ENCODE assay signal across 18 cellular contexts in genomic region chr1:161849518-161849917, GRCh38.
DNase-seq lines count a peak whose midpoint lies in the region; ATAC-seq and TF ChIP-seq lines count a peak whose summit lies in the region.
"Had no signal": no experiment of that assay in that cellular context is flagged by ENCODE, and none has a peak within 500 bp of the region (broad histone marks: within the 10 kb centered on the region; RNA-seq: fewer than 3 reads in every experiment).

No MANE protein-coding gene starts in this region.

- CTCF ChIA-PET in activated CD4-positive, alpha-beta T cell treated with anti-CD3 and anti-CD28 coated beads for 36 hours (lab: Charles Lee): no interaction called here
- CTCF ChIA-PET in naive thymus-derived CD4-positive, alpha-beta T cell (lab: Charles Lee): no interaction called here

- H3K9me3 Mint-ChIP-seq in activated CD4-positive, alpha-beta T cell treated with anti-CD3 and anti-CD28 coated beads for 36 hours (ENCODE audit: low read depth): no peaks in the 10 kb centered on the region
- no peaks in the 10 kb centered on the region for H3K9me3 Mint-ChIP-seq in HFFc6
- no peaks in the 10 kb centered on the region for H3K9me3 Mint-ChIP-seq in naive thymus-derived CD4-positive, alpha-beta T cell
- no peaks in the 10 kb centered on the region for H3K9me3 Mint-ChIP-seq in type B pancreatic cell

- H3K9ac ChIP-seq in adipocyte (ENCODE audit: low read length): no peak overlapping the region
- H3K9ac ChIP-seq: BLaER1 treated with 17β-estradiol and CSF1 and Interleukin-3, amounts not matched to agents 10 nM and 100 nM had no signal

- peaks cover 22% of the 10 kb centered on the region for H3K36me3 ChIP-seq in adipocyte (ENCODE audit: control insufficient read depth, insufficient read depth, low read length, severe bottlenecking)
- peaks cover 0 to 52% (median 8%) of the 10 kb centered on the region in 3 experiments for H3K36me3 ChIP-seq in naive thymus-derived CD4-positive, alpha-beta T cell (ENCODE audit: control insufficient read depth in 2 of 3, insufficient read depth in 3 of 3, low read length in 3 of 3)

- H3K27ac ChIP-seq in naive thymus-derived CD4-positive, alpha-beta T cell (ENCODE audit: low read depth, low read length): no peak overlapping the region
- H3K27ac ChIP-seq: BLaER1 treated with 17β-estradiol and CSF1 and Interleukin-3, amounts not matched to agents 10 nM and 100 nM; PC-9 had no signal

- H3K27me3 ChIP-seq in adipocyte (replicated peaks; ENCODE audit: control insufficient read depth, insufficient read depth, low read length): no peaks in the 10 kb centered on the region
- H3K27me3 ChIP-seq in naive thymus-derived CD4-positive, alpha-beta T cell (ENCODE audit: control insufficient read depth in 2 of 2, insufficient read depth in 2 of 2, low read length in 2 of 2): no peaks in the 10 kb centered on the region
- H3K27me3 ChIP-seq: BLaER1 treated with 17β-estradiol and CSF1 and Interleukin-3, amounts not matched to agents 10 nM and 100 nM; MG63 had no signal

- TF ChIP-seq CTCF in HFFc6 (IDR thresholded peaks at IDR 0.05) (no peak), fibroblast of villous mesenchyme (IDR thresholded peaks at IDR 0.05; ENCODE audit: insufficient read depth, low read depth, low read length) (no peak), type B pancreatic cell (conservative IDR thresholded peaks at IDR 0.05) (no peak)

- H3K4me3 Mint-ChIP-seq in activated CD4-positive, alpha-beta T cell treated with anti-CD3 and anti-CD28 coated beads for 36 hours: no peak overlapping the region
- H3K4me3 Mint-ChIP-seq in HFFc6 (no peak overlapping the region), type B pancreatic cell (no peak overlapping the region)
- no peak overlapping the region for H3K4me3 Mint-ChIP-seq in naive thymus-derived CD4-positive, alpha-beta T cell

- DNase-seq in activated CD4-positive, alpha-beta T cell treated with anti-CD3 and anti-CD28 coated beads for 36 hours: no peak
- DNase-seq in activated CD4-positive, alpha-beta T cell treated with anti-CD3 and anti-CD28 coated beads, Interleukin-2, amount 50 U/mL, for 4 hours: no peak
- no peak for DNase-seq in HFFc6
- peak; percentile 15 for DNase-seq in adipocyte (ENCODE audit: low read depth)
- peak; percentile 25 for DNase-seq in fibroblast of villous mesenchyme (ENCODE audit: low read depth)
- DNase-seq in naive thymus-derived CD4-positive, alpha-beta T cell: no peak
- DNase-seq in type B pancreatic cell (ENCODE audit: extremely low spot score, unreplicated experiment): no peak
- DNase-seq: 8988T, GOT3, MG63, NCI-H1105, NCI-H187, NCI-H446, NCI-H748 treated with DMSO at 0.1 percent for 48 hours, PC-9 had no signal

- peaks cover 9% of the 10 kb centered on the region for H3K4me1 Mint-ChIP-seq in activated CD4-positive, alpha-beta T cell treated with anti-CD3 and anti-CD28 coated beads for 36 hours
- H3K4me1 Mint-ChIP-seq in HFFc6 (ENCODE audit: low read depth): peaks cover 19% of the 10 kb centered on the region
- peaks cover 0 to 14% (median 0%) of the 10 kb centered on the region in 7 donors for H3K4me1 Mint-ChIP-seq in naive thymus-derived CD4-positive, alpha-beta T cell
- no peaks in the 10 kb centered on the region for H3K4me1 Mint-ChIP-seq in type B pancreatic cell (ENCODE audit: unreplicated experiment)

- intact Hi-C loops in activated CD4-positive, alpha-beta T cell treated with anti-CD3 and anti-CD28 coated beads for 36 hours (cut with DNase I, micrococcal nuclease): loop anchor here in 1 of 2 experiments (10.0 kb wide), 1 partner anchor 55 kb away; no protein-coding TSS in a partner anchor
- intact Hi-C loops in naive thymus-derived CD4-positive, alpha-beta T cell (cut with micrococcal nuclease): no loop called here

- H3K4me3 ChIP-seq in adipocyte (ENCODE audit: low read length) (no peak overlapping the region), fibroblast of villous mesenchyme (ENCODE audit: low read depth, low read length) (no peak overlapping the region)
- no peak overlapping the region for H3K4me3 ChIP-seq in naive thymus-derived CD4-positive, alpha-beta T cell (ENCODE audit: low read length)
- H3K4me3 ChIP-seq: BLaER1 treated with 17β-estradiol and CSF1 and Interleukin-3, amounts not matched to agents 10 nM and 100 nM; MG63; PC-9 had no signal

- H3K27me3 Mint-ChIP-seq in activated CD4-positive, alpha-beta T cell treated with anti-CD3 and anti-CD28 coated beads for 36 hours: no peaks in the 10 kb centered on the region
- H3K27me3 Mint-ChIP-seq in HFFc6 (ENCODE audit: insufficient read depth) (no peaks in the 10 kb centered on the region), type B pancreatic cell (no peaks in the 10 kb centered on the region)
- no peaks in the 10 kb centered on the region for H3K27me3 Mint-ChIP-seq in naive thymus-derived CD4-positive, alpha-beta T cell

- H3K4me1 ChIP-seq in adipocyte (ENCODE audit: control insufficient read depth, insufficient read depth, low read length): peaks cover 23% of the 10 kb centered on the region
- no peaks in the 10 kb centered on the region for H3K4me1 ChIP-seq in naive thymus-derived CD4-positive, alpha-beta T cell (ENCODE audit: control insufficient read depth in 2 of 2, insufficient read depth in 2 of 2, low read length in 2 of 2)
- H3K4me1 ChIP-seq: BLaER1 treated with 17β-estradiol and CSF1 and Interleukin-3, amounts not matched to agents 10 nM and 100 nM had no signal

- peaks cover 49% of the 10 kb centered on the region for H3K36me3 Mint-ChIP-seq in activated CD4-positive, alpha-beta T cell treated with anti-CD3 and anti-CD28 coated beads for 36 hours (ENCODE audit: low read depth)
- H3K36me3 Mint-ChIP-seq in HFFc6 (ENCODE audit: low read depth) (peaks cover 19% of the 10 kb centered on the region), type B pancreatic cell (peaks cover 17% of the 10 kb centered on the region)
- peaks cover 26 to 50% (median 39%) of the 10 kb centered on the region in 5 donors for H3K36me3 Mint-ChIP-seq in naive thymus-derived CD4-positive, alpha-beta T cell

- peak overlapping the region; percentile 41 for H3K27ac Mint-ChIP-seq in activated CD4-positive, alpha-beta T cell treated with anti-CD3 and anti-CD28 coated beads for 36 hours
- H3K27ac Mint-ChIP-seq in HFFc6: peak overlapping the region; percentile 7
- H3K27ac Mint-ChIP-seq in naive thymus-derived CD4-positive, alpha-beta T cell: peak overlapping the region in 1 of 9 donors; percentile 76
- H3K27ac Mint-ChIP-seq in type B pancreatic cell: no peak overlapping the region

- ATAC-seq in activated CD4-positive, alpha-beta T cell treated with anti-CD3 and anti-CD28 coated beads for 36 hours: peak; percentile 30
- ATAC-seq in naive thymus-derived CD4-positive, alpha-beta T cell: no peak
- ATAC-seq in HG02610 (IDR thresholded peaks at IDR 0.05; ENCODE audit: unreplicated experiment): no peak
- ATAC-seq: HepG2 had no signal

- POLR2A ChIA-PET in activated CD4-positive, alpha-beta T cell treated with anti-CD3 and anti-CD28 coated beads for 36 hours (lab: Charles Lee): no interaction called here
- POLR2A ChIA-PET in naive thymus-derived CD4-positive, alpha-beta T cell (lab: Charles Lee): no interaction called here

- no peaks in the 10 kb centered on the region for H3K9me3 ChIP-seq in adipocyte (ENCODE audit: control insufficient read depth, low read length)
- no peaks in the 10 kb centered on the region for H3K9me3 ChIP-seq in naive thymus-derived CD4-positive, alpha-beta T cell (ENCODE audit: control insufficient read depth in 2 of 3, low read length in 3 of 3)
- H3K9me3 ChIP-seq: BLaER1 treated with 17β-estradiol and CSF1 and Interleukin-3, amounts not matched to agents 10 nM and 100 nM; MG63 had no signal

Comparison
In these comparisons a context has a peak if more than half of its experiments do, and no peak if none do; other contexts are left out.
1. DNase-seq: peak in adipocyte (single experiment) and fibroblast of villous mesenchyme (single experiment); none in activated CD4-positive, alpha-beta T cell treated with anti-CD3 and anti-CD28 coated beads for 36 hours (single experiment), activated CD4-positive, alpha-beta T cell treated with anti-CD3 and anti-CD28 coated beads, Interleukin-2, amount 50 U/mL, for 4 hours (0 of 2), HFFc6 (single experiment), naive thymus-derived CD4-positive, alpha-beta T cell (0 of 9) and type B pancreatic cell (single experiment).